Comparison of ENCODE assay signal across 3 cellular contexts in genomic region chr5:119862654-119863053, GRCh38.
"Had no signal": no experiment of that assay in that cellular context is flagged by ENCODE, and none has a peak within 500 bp of the region (broad histone marks: within the 10 kb centered on the region; RNA-seq: fewer than 3 reads in every experiment).

No MANE protein-coding gene starts in this region.

- ATAC-seq: GM12878 had no signal

- H3K4me3 ChIP-seq: GM12878 had no signal

- DNase-seq: GDM1, GF-D8 had no signal
